Comparison of ENCODE assay signal across 14 cellular contexts in genomic region chr16:49834496-49835009, GRCh38. TPM values are rescaled to one million over a fixed set of nuclear protein-coding genes. Genes with fewer than 3 reads are reported as not detected.
A peak's percentile ranks its signal among the peaks of the same experiment; 100 is the strongest.
DNase-seq lines count a peak whose midpoint lies in the region; ATAC-seq, FAIRE-seq and TF ChIP-seq lines count a peak whose summit lies in the region.
"Had no signal": no experiment of that assay in that cellular context is flagged by ENCODE, and none has a peak within 500 bp of the region (broad histone marks: within the 10 kb centered on the region; RNA-seq: fewer than 3 reads in every experiment).

No MANE protein-coding gene starts in this region.

- H3K79me2 ChIP-seq in mammary epithelial cell (ENCODE audit: insufficient read depth, low read length): no peaks in the 10 kb centered on the region

- no peak for FAIRE-seq in pancreas (lab: Jason Lieb, UNC)
- FAIRE-seq: A549 had no signal

- no peaks in the 10 kb centered on the region for H3K9me3 ChIP-seq in breast epithelium
- no peaks in the 10 kb centered on the region for H3K9me3 ChIP-seq in mammary epithelial cell (replicated peaks; ENCODE audit: insufficient read depth, low read length)
- H3K9me3 ChIP-seq in pancreas: no peaks in the 10 kb centered on the region
- H3K9me3 ChIP-seq: A549, MG63 had no signal

- BruUV-seq in mammary epithelial cell (replicated peaks; lab: Mats Ljungman, UMichigan): no TSS peak

- no peak overlapping the region for H3K4me2 ChIP-seq in mammary epithelial cell (ENCODE audit: insufficient read depth, low read depth, low read length)
- H3K4me2 ChIP-seq: A549 had no signal

- no peaks in the 10 kb centered on the region for H4K20me1 ChIP-seq in mammary epithelial cell (ENCODE audit: insufficient read depth, low read length)

- WGBS in mammary epithelial cell (ENCODE audit: low coverage, missing lambda C conversion rate): 38% methylated on average over 6 of the region's 18 CpGs
- 62 to 74% methylated on average over 18 of the region's 18 CpGs for WGBS in pancreas, 2 donors

- TF ChIP-seq CTCF in breast epithelium (IDR thresholded peaks at IDR 0.05) (no peak), mammary epithelial cell (conservative IDR thresholded peaks at IDR 0.05 in 1 of 2, IDR thresholded peaks at IDR 0.05 in 1 of 2; ENCODE audit: extremely low read depth in 1 of 2, insufficient read depth in 1 of 2, low read depth in 1 of 2, low read length in 2 of 2) (no peak), pancreas (IDR thresholded peaks at IDR 0.05) (no peak)

- no peak overlapping the region for H3K9ac ChIP-seq in mammary epithelial cell (ENCODE audit: insufficient read depth, low read length)

- H3K27ac ChIP-seq in breast epithelium: peak overlapping the region; percentile 73 to 89
- no peak overlapping the region for H3K27ac ChIP-seq in mammary epithelial cell (ENCODE audit: insufficient read depth, low read depth, low read length)
- H3K27ac ChIP-seq in pancreas: no peak overlapping the region
- H3K27ac ChIP-seq: A549, foreskin keratinocyte had no signal

- H3K4me3 ChIP-seq in breast epithelium (peak overlapping the region in 1 of 3 donors; percentile 34), mammary epithelial cell (replicated peaks in 1 of 3; ENCODE audit: insufficient read depth in 1 of 3, low read depth in 2 of 3, low read length in 3 of 3) (no peak overlapping the region), pancreas (no peak overlapping the region)
- H3K4me3 ChIP-seq: A549, MG63 had no signal

- in situ Hi-C loops in mammary epithelial cell (cut with MboI; ENCODE audit: low sequenced_read_pairs in 2 of 2): no loop called here

- dilution Hi-C loops in mammary epithelial cell (cut with HindIII; ENCODE audit: low sequenced_read_pairs): no loop called here

- peaks cover 0 to 6% of the 10 kb centered on the region in 2 donors for H3K4me1 ChIP-seq in breast epithelium
- no peaks in the 10 kb centered on the region for H3K4me1 ChIP-seq in mammary epithelial cell (ENCODE audit: insufficient read depth, low read length)
- H3K4me1 ChIP-seq in pancreas: no peaks in the 10 kb centered on the region
- H3K4me1 ChIP-seq: A549, foreskin keratinocyte had no signal

- DNase-seq in breast epithelium (ENCODE audit: low spot score in 2 of 2) (no peak), mammary epithelial cell (no peak), hippocampal formation (lab: John Stamatoyannopoulos, UW) (peak; percentile 27 to 57), pancreas (no peak), EL (no peak), SKM-1 (lab: John Stamatoyannopoulos, UW; ENCODE audit: unreplicated experiment) (no peak)
- DNase-seq: activated CD4-positive, alpha-beta T cell treated with anti-CD3 and anti-CD28 coated beads for 4 hours; activated naive CD8-positive, alpha-beta T cell treated with anti-CD3 and anti-CD28 coated beads, Interleukin-2, amount 10 ng/mL, durations not matched to agents 7 days and 5 days; foreskin keratinocyte; MG63; stimulated activated naive B cell treated with anti-CD40 and anti-IgM and Interleukin-4, amounts not matched to agents 10 μg/mL and 1 μg/mL and 100 μg/mL, for 72 hours had no signal

- intact Hi-C loops in breast epithelium (cut with DNase I; ENCODE audit: low total_unique reads) (no loop called here), mammary epithelial cell (cut with micrococcal nuclease) (no loop called here), pancreas (cut with DNase I) (no loop called here)

- no peaks in the 10 kb centered on the region for H3K27me3 ChIP-seq in breast epithelium
- peaks cover 4% of the 10 kb centered on the region for H3K27me3 ChIP-seq in mammary epithelial cell (ENCODE audit: insufficient read depth, low read length)
- H3K27me3 ChIP-seq in pancreas: no peaks in the 10 kb centered on the region
- H3K27me3 ChIP-seq: MG63 had no signal

- CTCF ChIA-PET in mammary epithelial cell (lab: Charles Lee; ENCODE audit: low non-redundant PET): no interaction called here

- no peak overlapping the region for H2AFZ ChIP-seq in mammary epithelial cell (ENCODE audit: low read depth, low read length)

- ATAC-seq in pancreas (peak in 3 of 4 donors; percentile 28 to 36 (median 32)), GM21360 (IDR thresholded peaks at IDR 0.05; ENCODE audit: unreplicated experiment) (no peak), GM18861 (IDR thresholded peaks at IDR 0.05; ENCODE audit: unreplicated experiment) (no peak)
- ATAC-seq: A549, foreskin keratinocyte had no signal

- H3K36me3 ChIP-seq in breast epithelium (no peaks in the 10 kb centered on the region), mammary epithelial cell (ENCODE audit: insufficient read depth, low read length) (no peaks in the 10 kb centered on the region), pancreas (no peaks in the 10 kb centered on the region)
- H3K36me3 ChIP-seq: MG63 had no signal

- no peak for TF ChIP-seq POLR2A in breast epithelium (IDR thresholded peaks at IDR 0.05)

RNA-seq across cellular contexts. Expression of gene ZNF423, which starts 21.4 kb away (rescaled TPM):
- total RNA-seq in breast epithelium (1 to 10 TPM; 4.7 to 8.0 (median 5.9) TPM), mammary epithelial cell (under 1 TPM; 0.26 to 0.33 TPM), pancreas (1 to 10 TPM; 2.9 to 5.1 (median 3.2) TPM)
- polyA plus RNA-seq in mammary epithelial cell (0.01 TPM), pancreas (1 to 10 TPM in 1 of 2 donors, under 1 TPM in 1; 0.61 to 2.4 TPM)
- polyA minus RNA-seq in mammary epithelial cell: not detected
- polyA plus RNA-seq: foreskin keratinocyte had no signal

Comparison
In these comparisons a context has a peak if more than half of its experiments do, and no peak if none do; other contexts are left out.
1. H3K27ac ChIP-seq: peak in breast epithelium (2 of 2); none in mammary epithelial cell (single experiment) and pancreas (0 of 4).
2. DNase-seq: peak in hippocampal formation (2 of 2); none in breast epithelium (0 of 2), mammary epithelial cell (single experiment), pancreas (0 of 6), EL (single experiment) and SKM-1 (single experiment).
3. ATAC-seq: peak in pancreas (3 of 4); none in GM21360 (single experiment) and GM18861 (single experiment).